8 cellular contexts compared by ENCODE assay signal in genomic region chr7:143380264-143380645, GRCh38. TPM values are rescaled to one million over a fixed set of nuclear protein-coding genes. Genes with fewer than 3 reads are reported as not detected.
A peak's percentile ranks its signal among the peaks of the same experiment; 100 is the strongest.
DNase-seq lines count a peak whose midpoint lies in the region; ATAC-seq and TF ChIP-seq lines count a peak whose summit lies in the region.

No MANE protein-coding gene starts in this region.

- POLR2A ChIA-PET in AG04450 (lab: Yijun Ruan, JAX) = interaction anchor here (0.6 to 6.2 kb wide), 12 partner anchors 10 to 140 kb away, joined by 3 to 83 read pairs (median 6); partner anchors contain the start of genes CASP2 and GSTK1
- POLR2A ChIA-PET in activated CD4-positive, alpha-beta T cell treated with anti-CD3 and anti-CD28 coated beads for 36 hours (lab: Charles Lee) = interaction anchor here (0.6 to 1.3 kb wide), 4 partner anchors 16 to 572 kb away, joined by 3 to 7 read pairs (median 3); no protein-coding TSS in a partner anchor

- CTCF ChIA-PET in AG04450 (lab: Charles Lee) = interaction anchor here (0.6 to 3.3 kb wide), 39 partner anchors 8 to 917 kb away, joined by 3 to 48 read pairs (median 6); partner anchors contain the start of genes CASP2, EPHA1 and GSTK1
- CTCF ChIA-PET in activated CD4-positive, alpha-beta T cell treated with anti-CD3 and anti-CD28 coated beads for 36 hours (lab: Charles Lee) = interaction anchor here (0.5 to 3.3 kb wide), 21 partner anchors 11 to 539 kb away, joined by 3 to 19 read pairs (median 4); no protein-coding TSS in a partner anchor

- H3K27me3 ChIP-seq in AG04450 (ENCODE audit: control insufficient read depth, insufficient read depth, low read length) = no peaks in the 10 kb centered on the region

- peak overlapping the region; percentile 82 for H3K4me3 Mint-ChIP-seq in activated CD4-positive, alpha-beta T cell treated with anti-CD3 and anti-CD28 coated beads for 36 hours

- peak overlapping the region; percentile 100 for H3K27ac ChIP-seq in AG04450 (ENCODE audit: low read depth, low read length)

- no peaks in the 10 kb centered on the region for H3K9me3 Mint-ChIP-seq in activated CD4-positive, alpha-beta T cell treated with anti-CD3 and anti-CD28 coated beads for 36 hours (ENCODE audit: low read depth)

- H3K27me3 Mint-ChIP-seq in activated CD4-positive, alpha-beta T cell treated with anti-CD3 and anti-CD28 coated beads for 36 hours = no peaks in the 10 kb centered on the region

- intact Hi-C loops in activated CD4-positive, alpha-beta T cell treated with anti-CD3 and anti-CD28 coated beads for 36 hours (cut with DNase I, micrococcal nuclease) = loop anchor here (1.0 to 10.0 kb wide), 12 partner anchors 18 to 575 kb away; partner anchors contain the start of genes EPHA1 (in 2 of the 2), CASP2 (in 1 of the 2), FAM131B (in 1 of the 2) and TCAF1 (in 1 of the 2)
- intact Hi-C loops in left colon (cut with DNase I, micrococcal nuclease) = no loop called here

- H3K9me3 ChIP-seq in AG04450 (ENCODE audit: control insufficient read depth, insufficient read depth, low read length) = no peaks in the 10 kb centered on the region; the same call in 1 of the 2 replicates

- peaks cover 5% of the 10 kb centered on the region for H3K36me3 Mint-ChIP-seq in activated CD4-positive, alpha-beta T cell treated with anti-CD3 and anti-CD28 coated beads for 36 hours (ENCODE audit: low read depth)

- TF ChIP-seq CTCF in AG04450 (IDR thresholded peaks at IDR 0.05; ENCODE audit: low read depth, low read length) (peak; percentile 89), choroid plexus epithelial cell (conservative IDR thresholded peaks at IDR 0.05; ENCODE audit: low read depth, low read length) (peak; percentile 87)

- H3K4me1 Mint-ChIP-seq in activated CD4-positive, alpha-beta T cell treated with anti-CD3 and anti-CD28 coated beads for 36 hours = peaks cover 39% of the 10 kb centered on the region

- peak overlapping the region; percentile 89 for H3K27ac Mint-ChIP-seq in activated CD4-positive, alpha-beta T cell treated with anti-CD3 and anti-CD28 coated beads for 36 hours

- DNase-seq in AG04450 (ENCODE audit: low read depth, low spot score) (peak; percentile 68), NCI-H2227 (lab: John Stamatoyannopoulos, UW; ENCODE audit: unreplicated experiment) (peak; percentile 90), choroid plexus epithelial cell (ENCODE audit: low read depth) (peak; percentile 92), left colon (peak; percentile 84 to 93)
- peak; percentile 93 for DNase-seq in activated CD4-positive, alpha-beta T cell treated with anti-CD3 and anti-CD28 coated beads for 36 hours
- peak; percentile 77 to 82 (median 79) for DNase-seq in stimulated activated CD4-positive, alpha-beta T cell treated with anti-CD3 and anti-CD28 coated beads, Interleukin-1b, Interleukin-23, amount 100 ng/mL, for 24 hours (ENCODE audit: low read depth in 4 of 4, low spot score in 1 of 4)

- ATAC-seq in GM18867 (IDR thresholded peaks at IDR 0.05; ENCODE audit: unreplicated experiment) (peak; percentile 60), HG03097 (IDR thresholded peaks at IDR 0.05; ENCODE audit: low FRiP score, unreplicated experiment) (peak; percentile 52), left colon (peak; percentile 70)
- peak; percentile 57 for ATAC-seq in activated CD4-positive, alpha-beta T cell treated with anti-CD3 and anti-CD28 coated beads for 36 hours

- H3K4me3 ChIP-seq in AG04450 (ENCODE audit: low read depth, low read length) = peak overlapping the region; percentile 93
- peak overlapping the region; percentile 86 for H3K4me3 ChIP-seq in choroid plexus epithelial cell (ENCODE audit: low read depth, low read length)

RNA-seq across cellular contexts. Expression of gene ZYX, which starts 0.9 kb away (rescaled TPM):
- 32.6 and 76.4 TPM in 2 replicates for polyA plus RNA-seq in AG04450 (2011; rRNA removed)
- 111 and 154 TPM in 2 replicates for polyA minus RNA-seq in AG04450 (2011; rRNA and poly(A)+ RNA removed)
- total RNA-seq in activated CD4-positive, alpha-beta T cell treated with anti-CD3 and anti-CD28 coated beads for 36 hours = 100 to 1,000 TPM; 103 to 148 TPM
- total RNA-seq in left colon = 10 to 100 TPM; 70.1 to 84.4 TPM

RNA-seq across cellular contexts. Expression of gene FAM131B, which starts 17.7 kb away (rescaled TPM):
- 3.1 and 4.2 TPM in 2 replicates for polyA plus RNA-seq in AG04450 (2011; rRNA removed)
- 6.9 and 7.0 TPM in 2 replicates for polyA minus RNA-seq in AG04450 (2011; rRNA and poly(A)+ RNA removed)
- total RNA-seq in activated CD4-positive, alpha-beta T cell treated with anti-CD3 and anti-CD28 coated beads for 36 hours = 1 to 10 TPM; 1.7 to 1.8 TPM
- total RNA-seq in left colon = 1 to 10 TPM in 1 of 2 donors, under 1 TPM in 1; 0.27 to 3.4 TPM

RNA-seq across cellular contexts. Expression of gene EPHA1, which starts 28.4 kb away (rescaled TPM):
- polyA plus RNA-seq in AG04450 (2011; rRNA removed) = 0.09 TPM in 1 of 2 replicates, not detected in the other
- polyA minus RNA-seq in AG04450 (2011; rRNA and poly(A)+ RNA removed) = 0.30 TPM in 1 of 2 replicates, not detected in the other
- total RNA-seq in activated CD4-positive, alpha-beta T cell treated with anti-CD3 and anti-CD28 coated beads for 36 hours = 1 to 10 TPM; 2.4 to 2.8 TPM
- 10 to 100 TPM; 18.2 to 25.1 TPM for total RNA-seq in left colon

Comparison
In these comparisons a context has a peak if more than half of its experiments do, and no peak if none do; other contexts are left out.
1. Peak in every context shown above with its lines: DNase-seq, ATAC-seq, H3K4me3 ChIP-seq and H3K27ac ChIP-seq.
2. RNA of gene EPHA1, which starts 28.4 kb away (total RNA-seq): 18.2 to 25.1 TPM in left colon; 2.4 to 2.8 TPM in activated CD4-positive, alpha-beta T cell treated with anti-CD3 and anti-CD28 coated beads for 36 hours; every median in the first group is over 4 times any median in the second.
3. intact Hi-C loops: an anchor here in activated CD4-positive, alpha-beta T cell treated with anti-CD3 and anti-CD28 coated beads for 36 hours (1.0 to 10.0 kb wide); none called in left colon.